In genomic region chr1:40711465-40712404, GRCh38 we compare ENCODE assay signal across 8 cellular contexts. TPM values are rescaled to one million over a fixed set of nuclear protein-coding genes. Genes with fewer than 3 reads are reported as not detected.
DNase-seq lines count a peak whose midpoint lies in the region; ATAC-seq, FAIRE-seq and TF ChIP-seq lines count a peak whose summit lies in the region.

No MANE protein-coding gene starts in this region.

- ATAC-seq in naive B cell (ENCODE audit: low read depth in 2 of 2) (no peak), GM18861 (IDR thresholded peaks at IDR 0.05; ENCODE audit: unreplicated experiment) (no peak), HG02759 (IDR thresholded peaks at IDR 0.05; ENCODE audit: unreplicated experiment) (no peak)

- H3K27me3 Mint-ChIP-seq in naive B cell, result no peaks in the 10 kb centered on the region

- no peaks in the 10 kb centered on the region for H3K9me3 ChIP-seq in OCI-LY7 (ENCODE audit: low read length)
- H3K9me3 ChIP-seq in H1 (ENCODE audit: insufficient read depth in 2 of 2, low read depth in 1 of 2, low read length in 1 of 2), result no peaks in the 10 kb centered on the region

- 66% methylated on average over 3 of the region's 3 CpGs; no CpG with 5 or more reads in 1 of the 2 experiments for WGBS in H1 (ENCODE audit: extremely low coverage in 1 of 2, insufficient coverage in 1 of 2, insufficient read length in 1 of 2, insufficient replicate concordance in 2 of 2, low coverage in 1 of 2, low lambda C conversion rate in 2 of 2, missing lambda C conversion rate in 1 of 2), 2 experiments

- CTCF ChIA-PET in OCI-LY7 (lab: Charles Lee; ENCODE audit: unreplicated experiment), result no interaction called here
- CTCF ChIA-PET in H1 (lab: Charles Lee; ENCODE audit: partially characterized antibody), result interaction anchor here (1.4 to 2.0 kb wide), 2 partner anchors 11 to 23 kb away, joined by 4 to 5 read pairs; no protein-coding TSS in a partner anchor

- TF ChIP-seq CTCF in OCI-LY7 (conservative IDR thresholded peaks at IDR 0.05; ENCODE audit: low read length), result no peak
- TF ChIP-seq CTCF in H1 (IDR thresholded peaks at IDR 0.05; ENCODE audit: control extremely low read depth in 1 of 3, insufficient read depth in 1 of 3, low read depth in 1 of 3, low read length in 3 of 3), result no peak

- no peak for TF ChIP-seq EP300 in H1 (IDR thresholded peaks at IDR 0.05; ENCODE audit: borderline replicate concordance in 1 of 2, low read depth in 2 of 2, low read length in 2 of 2)

- no peak for TF ChIP-seq RAD21 in H1 (IDR thresholded peaks at IDR 0.05 in 1 of 2, conservative IDR thresholded peaks at IDR 0.05 in 1 of 2; ENCODE audit: low read depth in 2 of 2, low read length in 2 of 2)

- peak overlapping the region; percentile 66 to 93 (median 90) for H3K27ac Mint-ChIP-seq in naive B cell

- H2AK5ac ChIP-seq in H1 (ENCODE audit: low read depth, low read length), result no peak overlapping the region

- no peak overlapping the region for H3K18ac ChIP-seq in H1 (ENCODE audit: extremely low read depth, low read length)

- intact Hi-C loops in OCI-LY7 (cut with micrococcal nuclease; ENCODE audit: unreplicated experiment), result loop anchor here (2.0 to 5.0 kb wide), 2 partner anchors 19 to 179 kb away; partner anchors contain the start of gene ZNF684

- H3K9me2 ChIP-seq in OCI-LY7 (ENCODE audit: insufficient read depth, low read length), result no peaks in the 10 kb centered on the region

- no peak overlapping the region for H2BK12ac ChIP-seq in H1 (ENCODE audit: low read depth, low read length)

- H4K91ac ChIP-seq in H1 (replicated peaks; ENCODE audit: insufficient read length, low read length), result no peak overlapping the region

- no peak for DNase-seq in GM18507 (ENCODE audit: extremely low spot score, insufficient read length, low read depth)
- DNase-seq in OCI-LY7 (ENCODE audit: low spot score), result peak; percentile 45
- no peak for DNase-seq in H1 (ENCODE audit: low read depth in 1 of 2, low spot score in 2 of 2)
- DNase-seq in naive B cell, result no peak
- DNase-seq in hippocampal formation (lab: John Stamatoyannopoulos, UW), result no peak
- no peak for DNase-seq in SHP77 (lab: John Stamatoyannopoulos, UW)

- peak overlapping the region in 2 of 4 experiments; percentile 5 to 49; a peak in 1 of 7 replicates for H3K9ac ChIP-seq in H1 (replicated peaks in 1 of 4; ENCODE audit: extremely low read depth in 1 of 4, low read depth in 3 of 4, low read length in 3 of 4)

- peaks cover 47 to 82% (median 55%) of the 10 kb centered on the region in 3 donors for H3K4me1 Mint-ChIP-seq in naive B cell

- no peak overlapping the region for H4K5ac ChIP-seq in H1 (ENCODE audit: insufficient read length, low read depth, low read length)

- no peak overlapping the region for H2BK20ac ChIP-seq in H1 (ENCODE audit: low read length)

- peak overlapping the region; percentile 84 to 99 (median 96) for H3K4me3 Mint-ChIP-seq in naive B cell

- H4K20me1 ChIP-seq in OCI-LY7 (ENCODE audit: insufficient read depth, low read length) (peaks cover 4% of the 10 kb centered on the region; the same call in 1 of the 2 replicates), H1 (replicated peaks in 1 of 2; ENCODE audit: control insufficient read depth in 1 of 2, insufficient read depth in 2 of 2, low read length in 2 of 2) (no peaks in the 10 kb centered on the region)

- H3K36me3 ChIP-seq in OCI-LY7 (ENCODE audit: insufficient read depth, low read length) (peaks cover 24% of the 10 kb centered on the region), H1 (ENCODE audit: control insufficient read depth in 2 of 4, insufficient read depth in 4 of 4, low read length in 3 of 4) (peaks cover 0 to 8% (median 0%) of the 10 kb centered on the region in 4 experiments; a peak in 3 of 8 replicates)

- 0 out of 2 replicates have a peak, but pooled peaks cover 2% of the 10 kb centered on the region for H3K79me1 ChIP-seq in H1 (ENCODE audit: low read depth, low read length)

- no peak overlapping the region for H4K8ac ChIP-seq in H1 (ENCODE audit: extremely low read depth, insufficient read depth, low read length)

- BruUV-seq in OCI-LY7 (replicated peaks; lab: Mats Ljungman, UMichigan), result no TSS peak

- H3K4me1 ChIP-seq in OCI-LY7 (ENCODE audit: insufficient read depth, low read length, poor library complexity, severe bottlenecking), result peaks cover 50% of the 10 kb centered on the region
- peaks cover 0 to 7% (median 4%) of the 10 kb centered on the region in 4 experiments; a peak in 3 of 7 replicates for H3K4me1 ChIP-seq in H1 (replicated peaks in 1 of 4; ENCODE audit: control insufficient read depth in 3 of 4, insufficient read depth in 4 of 4, low read length in 3 of 4)

- peaks cover 2% of the 10 kb centered on the region for H3K23me2 ChIP-seq in H1 (ENCODE audit: low read depth, low read length)

- H2BK120ac ChIP-seq in H1 (replicated peaks; ENCODE audit: low read depth, low read length), result no peak overlapping the region

- TF ChIP-seq POLR2A in H1 (IDR thresholded peaks at IDR 0.05; ENCODE audit: control extremely low read depth in 1 of 2, low read depth in 2 of 2, low read length in 2 of 2), result no peak

- H2BK5ac ChIP-seq in H1 (ENCODE audit: low read depth, low read length), result no peak overlapping the region

- no peaks in the 10 kb centered on the region for H3K27me3 ChIP-seq in H1 (replicated peaks in 1 of 4; ENCODE audit: control insufficient read depth in 3 of 4, extremely low read depth in 1 of 4, insufficient read depth in 3 of 4, low read length in 3 of 4)

- H3K4me3 ChIP-seq in OCI-LY7 (ENCODE audit: low read depth, low read length, poor library complexity, severe bottlenecking) (peak overlapping the region; percentile 78), H1 (ENCODE audit: extremely low read depth in 1 of 4, insufficient read depth in 2 of 4, low read depth in 3 of 4, low read length in 4 of 4) (peak overlapping the region; percentile 11 to 77 (median 48); a peak in 5 of 8 replicates)

- H3K36me3 Mint-ChIP-seq in naive B cell, result peaks cover 0 to 7% of the 10 kb centered on the region in 2 donors

- no peak overlapping the region for H3K56ac ChIP-seq in H1 (replicated peaks; ENCODE audit: insufficient read length, low read depth, low read length)

- no peak overlapping the region for H3K14ac ChIP-seq in H1 (ENCODE audit: insufficient read length)

- peak overlapping the region; percentile 86 for H3K27ac ChIP-seq in OCI-LY7 (ENCODE audit: low read depth, low read length, poor library complexity, severe bottlenecking)
- H3K27ac ChIP-seq in H1 (ENCODE audit: low read depth, low read length), result no peak overlapping the region

- no peak overlapping the region for H2BK15ac ChIP-seq in H1 (ENCODE audit: low read length)

- H3K79me2 ChIP-seq in OCI-LY7 (ENCODE audit: insufficient read depth, low read depth, low read length) (peaks cover 95% of the 10 kb centered on the region), H1 (ENCODE audit: control insufficient read depth in 1 of 2, insufficient read depth in 2 of 2, low read length in 2 of 2) (peaks cover 8 to 82% of the 10 kb centered on the region in 2 experiments; a peak in 3 of 4 replicates)

- no peak overlapping the region for H3K23ac ChIP-seq in H1 (ENCODE audit: insufficient read length)

- FAIRE-seq in GM18507 (lab: Jason Lieb, UNC) (peak; percentile 41), H1 (lab: Jason Lieb, UNC) (no peak)

- H3K9me3 Mint-ChIP-seq in naive B cell, result peaks cover 0 to 1% (median 0%) of the 10 kb centered on the region in 7 donors

- no peak overlapping the region for H2AFZ ChIP-seq in OCI-LY7 (ENCODE audit: low read length)
- H2AFZ ChIP-seq in H1 (ENCODE audit: low read length), result no peak overlapping the region

- H3K4me2 ChIP-seq in OCI-LY7 (ENCODE audit: low read length) (peak overlapping the region; percentile 90), H1 (ENCODE audit: insufficient read depth in 1 of 2, low read depth in 2 of 2, low read length in 2 of 2) (peak overlapping the region; percentile 69 to 87)

- POLR2A ChIA-PET in OCI-LY7 (lab: Charles Lee), result interaction anchor here (0.6 to 15.4 kb wide), 5 partner anchors 10 to 146 kb away, joined by 3 to 168 read pairs (median 5); partner anchors contain the start of gene NFYC
- POLR2A ChIA-PET in H1 (lab: Charles Lee; ENCODE audit: partially characterized antibody), result interaction anchor here (0.8 to 17.0 kb wide), 9 partner anchors 7 to 62 kb away, joined by 3 to 293 read pairs (median 8); partner anchors contain the start of genes NFYC and RIMS3

- no peak overlapping the region for H3K4ac ChIP-seq in H1 (replicated peaks; ENCODE audit: insufficient read length, low read depth, low read length)

TF ChIP-seq in H1, 55 proteins besides CTCF, POLR2A, EP300 and RAD21 (continues in another document):
- no peak for TF ChIP-seq CTBP2 (IDR thresholded peaks at IDR 0.05; ENCODE audit: borderline replicate concordance, insufficient read depth, insufficient read length, low read length)
- no peak for TF ChIP-seq KDM5A (IDR thresholded peaks at IDR 0.05; ENCODE audit: low read length)
- TF ChIP-seq KDM1A (IDR thresholded peaks at IDR 0.05; ENCODE audit: borderline replicate concordance, low read length), result no peak
- no peak for TF ChIP-seq CEBPB (IDR thresholded peaks at IDR 0.05; ENCODE audit: low read depth, low read length)
- no peak for TF ChIP-seq CREB1 (IDR thresholded peaks at IDR 0.05)

RNA-seq across cellular contexts. Expression of gene NFYC, which starts 20.2 kb away (rescaled TPM):
- 29.3 and 39.1 TPM in 2 replicates for total RNA-seq in OCI-LY7 (2014; rRNA removed; shearing (Covaris generic))
- 71.0 and 77.1 TPM in 2 replicates for total RNA-seq in OCI-LY7 (2022)
- 51.1 and 54.1 TPM in 2 replicates for total RNA-seq in H1 (2021; fragmentation: NEBNext Ultra II Directional; extraction: Animal tissue kit (Norgen Biotek cat#: 25700))
- polyA plus RNA-seq in H1 (2011; rRNA removed) (107 and 124 TPM in 2 replicates), naive B cell (ENCODE audit: low read depth in 6 of 6) (10 to 100 TPM; 60.3 to 95.4 (median 73.0) TPM)
- 104 TPM for polyA plus RNA-seq in H1 (2011; cell fraction: cytosol; rRNA removed)
- 126 TPM for polyA plus RNA-seq in H1 (2011; cell fraction: nucleus; rRNA removed)
- 43.6 to 57.9 TPM (median 56.1 TPM) in 4 replicates for polyA plus RNA-seq in H1 (2012, experiment 1 of 2)
- 37.3 TPM for polyA plus RNA-seq in H1 (2012, experiment 2 of 2)
- polyA plus RNA-seq in H1 (2013, experiment 1 of 2), result 42.0 TPM
- 38.3 TPM for polyA plus RNA-seq in H1 (2013, experiment 2 of 2)
- 76.7 and 111 TPM in 2 replicates for polyA minus RNA-seq in H1 (2011; rRNA and poly(A)+ RNA removed)
- 57.0 TPM for polyA minus RNA-seq in H1 (2011; cell fraction: cytosol; rRNA and poly(A)+ RNA removed)
- 73.3 TPM for polyA minus RNA-seq in H1 (2011; cell fraction: nucleus; rRNA and poly(A)+ RNA removed)

RNA-seq across cellular contexts. Expression of gene RIMS3, which starts 46.3 kb away (rescaled TPM):
- total RNA-seq in OCI-LY7 (2014; rRNA removed; shearing (Covaris generic)), result 79.5 and 89.3 TPM in 2 replicates
- total RNA-seq in OCI-LY7 (2022), result 80.3 and 106 TPM in 2 replicates
- 20.6 and 21.0 TPM in 2 replicates for total RNA-seq in H1 (2021; fragmentation: NEBNext Ultra II Directional; extraction: Animal tissue kit (Norgen Biotek cat#: 25700))
- 13.3 and 20.6 TPM in 2 replicates for polyA plus RNA-seq in H1 (2011; rRNA removed)
- polyA plus RNA-seq in H1 (2011; cell fraction: cytosol; rRNA removed), result 16.6 TPM
- 43.0 TPM for polyA plus RNA-seq in H1 (2011; cell fraction: nucleus; rRNA removed)
- polyA plus RNA-seq in H1 (2012, experiment 1 of 2), result 12.5 to 18.2 TPM (median 14.1 TPM) in 4 replicates
- polyA plus RNA-seq in H1 (2012, experiment 2 of 2), result 12.9 TPM
- polyA plus RNA-seq in H1 (2013, experiment 1 of 2), result 7.6 TPM
- 7.2 TPM for polyA plus RNA-seq in H1 (2013, experiment 2 of 2)
- polyA minus RNA-seq in H1 (2011; rRNA and poly(A)+ RNA removed), result 29.3 and 29.9 TPM in 2 replicates
- polyA minus RNA-seq in H1 (2011; cell fraction: cytosol; rRNA and poly(A)+ RNA removed), result 12.0 TPM
- polyA minus RNA-seq in H1 (2011; cell fraction: nucleus; rRNA and poly(A)+ RNA removed), result 11.7 TPM
- 1 to 10 TPM in 5 of 6 donors, under 1 TPM in 1; 0.93 to 2.9 (median 1.8) TPM for polyA plus RNA-seq in naive B cell (ENCODE audit: low read depth in 6 of 6)
